In genomic region chr13:113724780-113725315, GRCh38 we compare ENCODE assay signal across 1 cellular context.
TF ChIP-seq lines count a peak whose summit lies in the region.

No MANE protein-coding gene starts in this region.

TF ChIP-seq in H1, 55 proteins besides CTCF, POLR2A, EP300 and RAD21 (continued from another document):
- TF ChIP-seq, protein P1, sequence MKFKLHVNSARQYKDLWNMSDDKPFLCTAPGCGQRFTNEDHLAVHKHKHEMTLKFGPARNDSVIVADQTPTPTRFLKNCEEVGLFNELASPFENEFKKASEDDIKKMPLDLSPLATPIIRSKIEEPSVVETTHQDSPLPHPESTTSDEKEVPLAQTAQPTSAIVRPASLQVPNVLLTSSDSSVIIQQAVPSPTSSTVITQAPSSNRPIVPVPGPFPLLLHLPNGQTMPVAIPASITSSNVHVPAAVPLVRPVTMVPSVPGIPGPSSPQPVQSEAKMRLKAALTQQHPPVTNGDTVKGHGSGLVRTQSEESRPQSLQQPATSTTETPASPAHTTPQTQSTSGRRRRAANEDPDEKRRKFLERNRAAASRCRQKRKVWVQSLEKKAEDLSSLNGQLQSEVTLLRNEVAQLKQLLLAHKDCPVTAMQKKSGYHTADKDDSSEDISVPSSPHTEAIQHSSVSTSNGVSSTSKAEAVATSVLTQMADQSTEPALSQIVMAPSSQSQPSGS (IDR thresholded peaks at IDR 0.05; ENCODE audit: low read length): no peak
- no peak for TF ChIP-seq SRF (IDR thresholded peaks at IDR 0.05; ENCODE audit: low read depth, low read length)
- TF ChIP-seq RFX5 (IDR thresholded peaks at IDR 0.05; ENCODE audit: borderline replicate concordance, low read depth, low read length): no peak
- peak; percentile 90 for TF ChIP-seq KDM4A (IDR thresholded peaks at IDR 0.05; ENCODE audit: low read depth, low read length, severe bottlenecking)
- TF ChIP-seq CEBPB (IDR thresholded peaks at IDR 0.05; ENCODE audit: low read depth, low read length): no peak
- no peak; the same call in 1 of the 2 replicates for TF ChIP-seq SP4 (IDR thresholded peaks at IDR 0.05; ENCODE audit: low read length)
- no peak for TF ChIP-seq EZH2 (IDR thresholded peaks at IDR 0.05; ENCODE audit: low read depth, low read length, severe bottlenecking)
- TF ChIP-seq SUZ12 (IDR thresholded peaks at IDR 0.05; ENCODE audit: low read length): no peak
- TF ChIP-seq ASH2L (IDR thresholded peaks at IDR 0.05; ENCODE audit: low read length): no peak
- TF ChIP-seq EGR1 (IDR thresholded peaks at IDR 0.05; ENCODE audit: borderline replicate concordance, low read depth, low read length): no peak
- peak; percentile 58; the same call in 1 of the 2 replicates for TF ChIP-seq GABPA (IDR thresholded peaks at IDR 0.05; ENCODE audit: borderline replicate concordance, insufficient read depth, low read length)
- peak; percentile 92 to 93; a peak in 3 of 4 replicates for TF ChIP-seq HDAC2 (IDR thresholded peaks at IDR 0.05; ENCODE audit: borderline replicate concordance in 1 of 2, low read depth in 2 of 2, low read length in 2 of 2)
- no peak for TF ChIP-seq FOSL1 (IDR thresholded peaks at IDR 0.05; ENCODE audit: insufficient read depth, low read depth, low read length)
- TF ChIP-seq TAF1 (IDR thresholded peaks at IDR 0.05; ENCODE audit: low read depth, low read length): no peak
- TF ChIP-seq ZNF274 (IDR thresholded peaks at IDR 0.05; ENCODE audit: borderline replicate concordance, extremely low read depth, low read length): no peak
- no peak for TF ChIP-seq NANOG (IDR thresholded peaks at IDR 0.05; ENCODE audit: insufficient read depth, low read depth, low read length, poor library complexity, severe bottlenecking)
- TF ChIP-seq BCL11A (IDR thresholded peaks at IDR 0.05; ENCODE audit: low read depth in 2 of 2, low read length in 2 of 2): no peak
- peak; percentile 93 for TF ChIP-seq SP1 (IDR thresholded peaks at IDR 0.05; ENCODE audit: low read depth, low read length)
- 0 out of 2 replicates have a peak, but pooled peaks have one; percentile 39 for TF ChIP-seq RXRA (IDR thresholded peaks at IDR 0.05; ENCODE audit: insufficient read depth, low read depth, low read length)
- no peak for TF ChIP-seq YY1 (IDR thresholded peaks at IDR 0.05; ENCODE audit: low read depth, low read length)
- TF ChIP-seq CREB1 (IDR thresholded peaks at IDR 0.05): no peak
- TF ChIP-seq, protein P2, sequence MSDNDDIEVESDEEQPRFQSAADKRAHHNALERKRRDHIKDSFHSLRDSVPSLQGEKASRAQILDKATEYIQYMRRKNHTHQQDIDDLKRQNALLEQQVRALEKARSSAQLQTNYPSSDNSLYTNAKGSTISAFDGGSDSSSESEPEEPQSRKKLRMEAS (IDR thresholded peaks at IDR 0.05): no peak
- no peak for TF ChIP-seq CBX5 (IDR thresholded peaks at IDR 0.05; ENCODE audit: low read depth, low read length)
- TF ChIP-seq SP2 (IDR thresholded peaks at IDR 0.05; ENCODE audit: low read length): peak; percentile 13; the same call in 1 of the 2 replicates
- TF ChIP-seq SAP30 (IDR thresholded peaks at IDR 0.05; ENCODE audit: insufficient read depth, insufficient replicate concordance, low read length): no peak
- TF ChIP-seq POU5F1 (IDR thresholded peaks at IDR 0.05; ENCODE audit: low read depth, low read length): no peak
- peak; percentile 49 for TF ChIP-seq CTBP2 (IDR thresholded peaks at IDR 0.05; ENCODE audit: borderline replicate concordance, insufficient read depth, insufficient read length, low read length)
- TF ChIP-seq CHD2 (IDR thresholded peaks at IDR 0.05; ENCODE audit: low read length): 0 out of 2 replicates have a peak, but pooled peaks have one; percentile 33
- peak; percentile 40; the same call in 1 of the 2 replicates for TF ChIP-seq PHF8 (conservative IDR thresholded peaks at IDR 0.05; ENCODE audit: low read depth, low read length)
- TF ChIP-seq TBP (IDR thresholded peaks at IDR 0.05; ENCODE audit: low read depth, low read length): no peak
- no peak for TF ChIP-seq SIRT6 (IDR thresholded peaks at IDR 0.05; ENCODE audit: low read length)
- TF ChIP-seq RNF2 (IDR thresholded peaks at IDR 0.05; ENCODE audit: borderline replicate concordance, low read depth, low read length, missing control alignments, poor library complexity, severe bottlenecking): no peak
- TF ChIP-seq TAF7 (optimal IDR thresholded peaks at IDR 0.05; ENCODE audit: borderline replicate concordance, low read depth, low read length): no peak
- no peak for TF ChIP-seq RBBP5 (IDR thresholded peaks at IDR 0.05; ENCODE audit: borderline replicate concordance, low read depth, low read length)
- no peak for TF ChIP-seq ATF3 (IDR thresholded peaks at IDR 0.05; ENCODE audit: insufficient read depth, low read depth, low read length)
- TF ChIP-seq BACH1 (IDR thresholded peaks at IDR 0.05; ENCODE audit: low read length): no peak
- TF ChIP-seq, protein P3, sequence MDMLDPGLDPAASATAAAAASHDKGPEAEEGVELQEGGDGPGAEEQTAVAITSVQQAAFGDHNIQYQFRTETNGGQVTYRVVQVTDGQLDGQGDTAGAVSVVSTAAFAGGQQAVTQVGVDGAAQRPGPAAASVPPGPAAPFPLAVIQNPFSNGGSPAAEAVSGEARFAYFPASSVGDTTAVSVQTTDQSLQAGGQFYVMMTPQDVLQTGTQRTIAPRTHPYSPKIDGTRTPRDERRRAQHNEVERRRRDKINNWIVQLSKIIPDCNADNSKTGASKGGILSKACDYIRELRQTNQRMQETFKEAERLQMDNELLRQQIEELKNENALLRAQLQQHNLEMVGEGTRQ (IDR thresholded peaks at IDR 0.05; ENCODE audit: low read length): no peak
- no peak for TF ChIP-seq KDM1A (IDR thresholded peaks at IDR 0.05; ENCODE audit: borderline replicate concordance, low read length)
- TF ChIP-seq NRF1 (IDR thresholded peaks at IDR 0.05; ENCODE audit: low read depth, low read length): no peak
- TF ChIP-seq SIX5 (IDR thresholded peaks at IDR 0.05; ENCODE audit: low read depth, low read length): no peak
- TF ChIP-seq GTF2F1 (IDR thresholded peaks at IDR 0.05; ENCODE audit: borderline replicate concordance, low read depth, low read length): no peak
- no peak for TF ChIP-seq BRCA1 (IDR thresholded peaks at IDR 0.05; ENCODE audit: low read depth, low read length)
- TF ChIP-seq SIN3A (conservative IDR thresholded peaks at IDR 0.05 in 1 of 2, IDR thresholded peaks at IDR 0.05 in 1 of 2; ENCODE audit: low read depth in 1 of 2, low read length in 2 of 2): no peak
- TF ChIP-seq KDM5A (IDR thresholded peaks at IDR 0.05; ENCODE audit: low read length): no peak
- no peak for TF ChIP-seq CHD1 (IDR thresholded peaks at IDR 0.05; ENCODE audit: low read depth, low read length)
TF ChIP-seq in H1: peak in this region for 10.
